ENCODE assay signal across 8 cellular contexts in the genomic region with DNA sequence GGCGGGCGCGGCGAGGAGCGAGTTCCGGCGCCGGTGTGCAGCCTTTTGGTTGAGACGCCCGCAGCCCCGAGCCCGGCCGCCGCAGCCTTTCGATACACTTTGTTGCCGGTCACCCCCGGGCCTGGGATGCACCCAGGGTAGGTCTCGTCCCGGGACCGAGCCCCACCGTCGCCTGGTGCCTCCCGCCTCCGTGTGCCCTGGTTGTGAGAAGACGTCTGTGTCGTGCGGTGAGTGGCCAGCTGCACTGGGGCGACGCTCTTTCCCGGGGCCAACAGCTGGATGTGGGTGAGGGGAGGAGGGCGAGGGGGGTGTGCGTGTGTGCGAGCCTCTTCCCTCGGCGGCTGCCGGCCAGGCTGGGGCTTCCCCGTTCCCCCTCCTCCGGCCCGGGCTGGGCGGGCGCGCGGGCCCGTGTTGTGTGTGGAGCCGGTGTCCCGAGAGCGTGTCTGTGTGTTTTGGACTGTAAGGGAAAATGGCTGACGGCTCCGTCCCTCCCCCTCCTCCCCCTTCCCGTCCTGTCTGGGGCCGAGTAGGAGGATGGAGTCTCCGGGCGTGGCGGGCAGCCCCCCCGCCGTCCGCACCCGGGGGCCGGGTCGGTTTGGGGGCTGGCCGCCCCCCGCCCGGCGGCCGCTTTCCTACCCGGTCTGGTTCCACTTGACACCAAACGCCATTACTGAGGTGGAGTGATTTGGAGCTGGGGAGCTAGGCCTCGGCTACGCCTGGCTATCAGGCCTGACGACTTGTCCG. TPM values are rescaled to one million over a fixed set of nuclear protein-coding genes. Genes with fewer than 3 reads are reported as not detected.
DNase-seq lines count a peak whose midpoint lies in the region; ATAC-seq and TF ChIP-seq lines count a peak whose summit lies in the region.

No MANE protein-coding gene starts in this region.

- peaks cover 13 to 54% (median 25%) of the 10 kb centered on the region in 4 donors for H3K4me1 Mint-ChIP-seq in CD4-positive, CD25-positive, alpha-beta regulatory T cell

- H3K9me3 Mint-ChIP-seq in CD4-positive, CD25-positive, alpha-beta regulatory T cell, result peaks cover 0 to 1% (median 0%) of the 10 kb centered on the region in 7 donors

- peaks cover 14% of the 10 kb centered on the region for H3K36me3 Mint-ChIP-seq in CD4-positive, CD25-positive, alpha-beta regulatory T cell

- H3K4me3 ChIP-seq in CD4-positive, CD25-positive, alpha-beta regulatory T cell (ENCODE audit: low read depth, low read length), result peak overlapping the region; percentile 97
- H3K4me3 ChIP-seq in colonic mucosa, result peak overlapping the region; percentile 93

- no peaks in the 10 kb centered on the region for H3K27me3 ChIP-seq in CD4-positive, CD25-positive, alpha-beta regulatory T cell (ENCODE audit: control insufficient read depth, insufficient read depth, low read length)
- peaks cover 5% of the 10 kb centered on the region for H3K27me3 ChIP-seq in colonic mucosa

- peak overlapping the region; percentile 71 to 91 for H3K9ac ChIP-seq in colonic mucosa (ENCODE audit: low read depth in 2 of 2, low read length in 2 of 2)

- H3K4me3 Mint-ChIP-seq in CD4-positive, CD25-positive, alpha-beta regulatory T cell, result peak overlapping the region; percentile 92 to 98 (median 96)

- peak; percentile 27 to 56 (median 35) for DNase-seq in CD4-positive, CD25-positive, alpha-beta regulatory T cell
- peak; percentile 55 for DNase-seq in LHCN-M2 (ENCODE audit: low read depth)
- peak; percentile 8 for DNase-seq in activated CD4-positive, alpha-beta T cell treated with anti-CD3 and anti-CD28 coated beads for 1 hour
- DNase-seq in colonic mucosa, result peak; percentile 67
- DNase-seq in left lobe of liver (ENCODE audit: low spot score), result peak; percentile 64
- peak; percentile 22 to 28 for DNase-seq in stimulated activated CD4-positive, alpha-beta T cell treated with anti-CD3 and anti-CD28 coated beads, Interleukin-2, amount 100 ng/mL, for 48 hours
- DNase-seq in central memory CD4-positive, alpha-beta T cell, result no peak

- no peak for TF ChIP-seq CTCF in colonic mucosa (IDR thresholded peaks at IDR 0.05)

- peaks cover 32% of the 10 kb centered on the region for H3K4me1 ChIP-seq in CD4-positive, CD25-positive, alpha-beta regulatory T cell (ENCODE audit: control insufficient read depth, insufficient read depth, low read length, poor library complexity, severe bottlenecking)
- H3K4me1 ChIP-seq in colonic mucosa, result no peaks in the 10 kb centered on the region

- H3K27ac ChIP-seq in CD4-positive, CD25-positive, alpha-beta regulatory T cell (ENCODE audit: insufficient read depth, low read length, poor library complexity, severe bottlenecking), result peak overlapping the region; percentile 98
- H3K27ac ChIP-seq in colonic mucosa, result peak overlapping the region; percentile 100

- intact Hi-C loops in colonic mucosa (cut with DNase I), result loop anchor here (10.0 kb wide), 1 partner anchor 351 kb away; a partner anchor contains a TSS

- no peaks in the 10 kb centered on the region for H3K9me3 ChIP-seq in CD4-positive, CD25-positive, alpha-beta regulatory T cell (ENCODE audit: control insufficient read depth in 2 of 2, low read length in 2 of 2)
- no peaks in the 10 kb centered on the region for H3K9me3 ChIP-seq in colonic mucosa

- peak overlapping the region; percentile 91 to 100 (median 99) for H3K27ac Mint-ChIP-seq in CD4-positive, CD25-positive, alpha-beta regulatory T cell

- no peak for ATAC-seq in CD4-positive, CD25-positive, alpha-beta regulatory T cell (ENCODE audit: low read depth in 2 of 2)
- ATAC-seq in GM19328 (IDR thresholded peaks at IDR 0.05; ENCODE audit: unreplicated experiment) (peak; percentile 1), left lobe of liver (peak; percentile 27)

- H3K27me3 Mint-ChIP-seq in CD4-positive, CD25-positive, alpha-beta regulatory T cell, result peaks cover 11% of the 10 kb centered on the region

- no peaks in the 10 kb centered on the region for H3K36me3 ChIP-seq in CD4-positive, CD25-positive, alpha-beta regulatory T cell (ENCODE audit: control insufficient read depth, insufficient read depth, low read length)
- H3K36me3 ChIP-seq in colonic mucosa, result no peaks in the 10 kb centered on the region

RNA-seq across cellular contexts. Expression of a gene that starts 0.8 kb away (rescaled TPM):
- 101 TPM for total RNA-seq in CD4-positive, CD25-positive, alpha-beta regulatory T cell
- 10 to 100 TPM; 19.5 to 26.5 (median 22.7) TPM for polyA plus RNA-seq in CD4-positive, CD25-positive, alpha-beta regulatory T cell
- total RNA-seq in LHCN-M2 (2014; rRNA removed), result 68.2 and 80.0 TPM in 2 replicates
- 24.1 TPM for polyA plus RNA-seq in LHCN-M2 (2012)
- total RNA-seq in colonic mucosa, result 10 to 100 TPM; 74.5 to 89.0 TPM
- total RNA-seq in left lobe of liver, result 44.5 TPM

Comparison
In these comparisons a context has a peak if more than half of its experiments do, and no peak if none do; other contexts are left out.
1. ATAC-seq: peak in GM19328 (single experiment) and left lobe of liver (single experiment); none in CD4-positive, CD25-positive, alpha-beta regulatory T cell (0 of 2).